ENCODE assay signal across 20 cellular contexts in the genomic region with DNA sequence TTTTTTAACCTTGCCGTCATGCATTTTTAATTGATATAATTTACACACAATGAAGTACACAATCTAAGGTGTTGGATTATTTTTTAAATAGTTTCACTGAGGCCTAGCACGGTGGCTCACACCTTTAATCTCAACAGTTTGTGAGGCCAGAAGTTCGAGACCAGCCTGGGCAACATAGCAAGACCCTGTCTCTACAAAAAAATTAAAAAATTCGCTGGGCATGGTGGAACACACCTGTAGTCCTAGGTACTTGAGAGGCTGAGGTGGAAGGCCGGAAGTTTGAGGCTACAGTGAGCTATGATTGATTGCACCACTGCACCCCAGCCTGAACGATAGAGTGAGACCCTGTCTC.
"Had no signal": no experiment of that assay in that cellular context is flagged by ENCODE, and none has a peak within 500 bp of the region (broad histone marks: within the 10 kb centered on the region; RNA-seq: fewer than 3 reads in every experiment).

No MANE protein-coding gene starts in this region.

- H3K27me3 ChIP-seq: ascending aorta, ovary, sigmoid colon, spleen, stomach, testis, upper lobe of right lung had no signal

- H3K9me3 Mint-ChIP-seq: activated naive CD4-positive, alpha-beta T cell treated with anti-CD3 and anti-CD28 coated beads for 36 hours; activated naive CD8-positive, alpha-beta T cell treated with anti-CD3 and anti-CD28 coated beads, Interleukin-2, amount 50 U/mL, for 24 hours; activated T-helper 2 cell treated with anti-CD3 and anti-CD28 coated beads, Interferon-gamma antibody, Interleukin-2, Interleukin-4, amounts not matched to agents 10 μg/mL and 5 μg/mL and 100 μg/mL, durations not matched to agents 14 hours and 24 hours and 36 hours; memory B cell had no signal

- H3K9me3 ChIP-seq: ascending aorta, ovary, sigmoid colon, spleen, stomach, testis, upper lobe of right lung had no signal

- H3K4me1 ChIP-seq: testis had no signal

- H3K4me3 Mint-ChIP-seq: activated CD8-positive, alpha-beta memory T cell treated with anti-CD3 and anti-CD28 coated beads, Interleukin-2, amount 10 ng/mL, durations not matched to agents 7 days and 5 days; activated naive CD4-positive, alpha-beta T cell treated with anti-CD3 and anti-CD28 coated beads for 36 hours; activated naive CD8-positive, alpha-beta T cell treated with anti-CD3 and anti-CD28 coated beads, Interleukin-2, amount 50 U/mL, for 24 hours; memory B cell had no signal

- H3K27me3 Mint-ChIP-seq: activated CD8-positive, alpha-beta memory T cell treated with anti-CD3 and anti-CD28 coated beads, Interleukin-2, amount 10 ng/mL, durations not matched to agents 7 days and 5 days; activated naive CD8-positive, alpha-beta T cell treated with anti-CD3 and anti-CD28 coated beads, Interleukin-2, amount 50 U/mL, for 24 hours; memory B cell had no signal

- H3K36me3 ChIP-seq: ascending aorta, ovary, sigmoid colon, stomach, upper lobe of right lung had no signal

- H3K4me3 ChIP-seq: ascending aorta, ovary, sigmoid colon, spleen, stomach, testis, upper lobe of right lung had no signal

- ATAC-seq: activated naive CD8-positive, alpha-beta T cell treated with anti-CD3 and anti-CD28 coated beads, Interleukin-2, amount 50 U/mL, for 24 hours; esophagus mucosa; left ventricle myocardium superior; upper lobe of right lung had no signal

- H3K27ac ChIP-seq: ascending aorta, ovary, sigmoid colon, spleen, stomach, testis, upper lobe of right lung had no signal

- DNase-seq: activated CD4-positive, alpha-beta T cell treated with anti-CD3 and anti-CD28 coated beads, Interleukin-2, amount 50 U/mL, for 48 hours; activated CD4-positive, CD25-positive, alpha-beta regulatory T cell treated with anti-CD3 and anti-CD28 coated beads, Interleukin-2, amount 50 U/mL, for 72 hours; activated CD8-positive, alpha-beta memory T cell treated with anti-CD3 and anti-CD28 coated beads, Interleukin-2, amount 10 ng/mL, durations not matched to agents 7 days and 5 days; activated naive CD4-positive, alpha-beta T cell treated with anti-CD3 and anti-CD28 coated beads for 36 hours; activated naive CD8-positive, alpha-beta T cell treated with anti-CD3 and anti-CD28 coated beads, Interleukin-2, amount 50 U/mL, for 24 hours; activated T-cell treated with anti-CD3 and anti-CD28 coated beads, Interleukin-2, amount 50 U/mL, for 1 hour; hippocampal formation; kidney; left ventricle myocardium superior; ovary; sigmoid colon; spleen; stomach; T-helper 9 cell; testis; upper lobe of right lung had no signal

- H3K27ac Mint-ChIP-seq: activated CD8-positive, alpha-beta memory T cell treated with anti-CD3 and anti-CD28 coated beads, Interleukin-2, amount 10 ng/mL, durations not matched to agents 7 days and 5 days; activated naive CD4-positive, alpha-beta T cell treated with anti-CD3 and anti-CD28 coated beads for 36 hours; activated naive CD8-positive, alpha-beta T cell treated with anti-CD3 and anti-CD28 coated beads, Interleukin-2, amount 50 U/mL, for 24 hours; activated T-helper 2 cell treated with anti-CD3 and anti-CD28 coated beads, Interferon-gamma antibody, Interleukin-2, Interleukin-4, amounts not matched to agents 10 μg/mL and 5 μg/mL and 100 μg/mL, durations not matched to agents 14 hours and 24 hours and 36 hours; memory B cell had no signal
